Comparison of ENCODE assay signal across 33 cellular contexts in the genomic region with DNA sequence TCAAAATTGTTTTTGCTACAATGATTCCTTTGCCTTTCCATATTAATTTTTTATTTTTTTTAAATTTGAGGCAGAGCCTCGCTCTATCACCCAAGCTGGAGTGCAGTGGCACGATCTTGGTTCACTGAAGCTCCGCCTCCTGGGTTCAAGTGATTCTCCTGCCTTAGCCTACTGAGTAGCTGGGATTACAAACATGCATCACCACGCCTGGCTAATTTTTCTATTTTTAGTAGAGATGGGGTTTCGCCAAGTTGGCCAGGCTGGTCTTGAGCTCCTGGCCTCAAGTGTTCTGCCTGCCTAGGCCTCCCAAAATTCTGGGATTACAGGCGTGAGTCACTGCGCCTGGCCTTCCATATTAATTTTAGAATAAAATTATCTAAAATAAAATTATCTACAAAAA.
"Had no signal": no experiment of that assay in that cellular context is flagged by ENCODE, and none has a peak within 500 bp of the region (broad histone marks: within the 10 kb centered on the region; RNA-seq: fewer than 3 reads in every experiment).

No MANE protein-coding gene starts in this region.

- H3K27ac Mint-ChIP-seq: activated B cell treated with CpG ODN at 0.5 μM for 24 hours; activated CD4-positive, alpha-beta memory T cell treated with anti-CD3 and anti-CD28 coated beads for 36 hours; activated CD4-positive, alpha-beta T cell treated with anti-CD3 and anti-CD28 coated beads, Interleukin-2, amount 10 ng/mL, durations not matched to agents 24 days and 14 days; activated naive CD4-positive, alpha-beta T cell treated with anti-CD3 and anti-CD28 coated beads for 36 hours; activated T-helper 1 cell treated with anti-CD3 and anti-CD28 coated beads, Interleukin-12 subunit alpha, Interleukin-12 subunit beta, Interleukin-2, Interleukin-4 antibody, amounts not matched to agents 30 ng/mL and 10 ng/mL and 1 ng/mL, durations not matched to agents 14 hours and 24 hours and 36 hours; activated T-helper 17 cell treated with anti-CD3 and anti-CD28 coated beads, Interleukin-2, amount 50 U/mL, for 72 hours; brain; T-helper 2 cell treated with Interferon-gamma antibody and Interleukin-4, amounts not matched to agents 5 μg/mL and 100 μg/mL, for 36 hours had no signal

- H3K4me3 Mint-ChIP-seq: activated B cell treated with CpG ODN at 0.5 μM for 24 hours; activated CD4-positive, alpha-beta memory T cell treated with anti-CD3 and anti-CD28 coated beads for 36 hours; activated CD4-positive, alpha-beta T cell treated with anti-CD3 and anti-CD28 coated beads, Interleukin-2, amount 10 ng/mL, durations not matched to agents 24 days and 14 days; activated CD8-positive, alpha-beta T cell treated with anti-CD3 and anti-CD28 coated beads for 36 hours; activated naive CD4-positive, alpha-beta T cell treated with anti-CD3 and anti-CD28 coated beads for 36 hours; activated naive CD8-positive, alpha-beta T cell treated with anti-CD3 and anti-CD28 coated beads for 36 hours; activated T-cell treated with anti-CD3 and anti-CD28 coated beads, Interleukin-2, amount 50 U/mL, for 4 hours; activated T-cell treated with anti-CD3 and anti-CD28 coated beads, Interleukin-2, amount 50 U/mL, for 72 hours; activated T-helper 1 cell treated with anti-CD3 and anti-CD28 coated beads, Interleukin-12 subunit alpha, Interleukin-12 subunit beta, Interleukin-2, Interleukin-4 antibody, amounts not matched to agents 30 ng/mL and 10 ng/mL and 1 ng/mL, durations not matched to agents 14 hours and 24 hours and 36 hours; activated T-helper 17 cell treated with anti-CD3 and anti-CD28 coated beads, Interleukin-2, amount 50 U/mL, for 72 hours; brain; central memory CD8-positive, alpha-beta T cell; T-cell; T-helper 2 cell treated with Interferon-gamma antibody and Interleukin-4, amounts not matched to agents 5 μg/mL and 100 μg/mL, for 36 hours had no signal

- H3K27me3 ChIP-seq: adrenal gland, ascending aorta, cardiac muscle cell had no signal

- H3K4me1 ChIP-seq: adrenal gland, ascending aorta had no signal

- ATAC-seq: activated CD8-positive, alpha-beta T cell treated with anti-CD3 and anti-CD28 coated beads for 36 hours; activated naive CD4-positive, alpha-beta T cell treated with anti-CD3 and anti-CD28 coated beads, Interleukin-2, amount 50 U/mL, for 72 hours; activated T-cell treated with anti-CD3 and anti-CD28 coated beads, Interleukin-2, amount 50 U/mL, for 4 hours; T-cell had no signal

- H3K27me3 Mint-ChIP-seq: activated B cell treated with CpG ODN at 0.5 μM for 24 hours; activated CD4-positive, alpha-beta memory T cell treated with anti-CD3 and anti-CD28 coated beads for 36 hours; activated CD4-positive, alpha-beta T cell treated with anti-CD3 and anti-CD28 coated beads, Interleukin-2, amount 10 ng/mL, durations not matched to agents 24 days and 14 days; activated CD8-positive, alpha-beta T cell treated with anti-CD3 and anti-CD28 coated beads for 36 hours; activated naive CD8-positive, alpha-beta T cell treated with anti-CD3 and anti-CD28 coated beads for 36 hours; activated T-helper 17 cell treated with anti-CD3 and anti-CD28 coated beads, Interleukin-2, amount 50 U/mL, for 72 hours; brain; central memory CD8-positive, alpha-beta T cell; T-cell had no signal

- DNase-seq: activated B cell treated with CpG ODN at 0.5 μM for 24 hours; activated CD4-positive, alpha-beta memory T cell treated with anti-CD3 and anti-CD28 coated beads for 36 hours; activated CD4-positive, alpha-beta T cell treated with anti-CD3 and anti-CD28 coated beads for 4 hours; activated CD4-positive, alpha-beta T cell treated with anti-CD3 and anti-CD28 coated beads, Interleukin-2, amount 10 ng/mL, durations not matched to agents 24 days and 14 days; activated CD4-positive, alpha-beta T cell treated with anti-CD3 and anti-CD28 coated beads, Interleukin-2, amount 50 U/mL, for 1 hour; activated CD4-positive, alpha-beta T cell treated with anti-CD3 and anti-CD28 coated beads, Interleukin-2, amount 50 U/mL, for 4 hours; activated CD4-positive, CD25-positive, alpha-beta regulatory T cell treated with anti-CD3 and anti-CD28 coated beads, Interleukin-2, amount 50 U/mL, for 72 hours; activated CD8-positive, alpha-beta memory T cell treated with anti-CD3 and anti-CD28 coated beads, Interleukin-2, amount 50 U/mL, for 4 hours; activated CD8-positive, alpha-beta T cell treated with anti-CD3 and anti-CD28 coated beads for 36 hours; activated effector memory CD4-positive, alpha-beta T cell treated with anti-CD3 and anti-CD28 coated beads, Interleukin-2, amount 50 U/mL, for 16 hours; activated gamma-delta T cell treated with Interleukin-2 at 50 U/mL for 16 hours; activated naive CD4-positive, alpha-beta T cell; activated naive CD4-positive, alpha-beta T cell treated with anti-CD3 and anti-CD28 coated beads for 36 hours; activated naive CD4-positive, alpha-beta T cell treated with anti-CD3 and anti-CD28 coated beads, Interleukin-2, amount 50 U/mL, for 16 hours; activated naive CD8-positive, alpha-beta T cell treated with anti-CD3 and anti-CD28 coated beads for 36 hours; activated T-cell treated with anti-CD3 and anti-CD28 coated beads for 4 hours; activated T-cell treated with anti-CD3 and anti-CD28 coated beads, Interleukin-2, amount 50 U/mL, for 1 hour; activated T-cell treated with anti-CD3 and anti-CD28 coated beads, Interleukin-2, amount 50 U/mL, for 4 hours; activated T-cell treated with anti-CD3 and anti-CD28 coated beads, Interleukin-2, amount 50 U/mL, for 72 hours; adrenal gland; amniotic stem cell; caudate nucleus; T-cell; T-helper 9 cell had no signal

- H3K9me3 ChIP-seq: adrenal gland, ascending aorta had no signal

- H3K27ac ChIP-seq: adrenal gland, ascending aorta, cardiac muscle cell, VCaP had no signal

- H3K4me3 ChIP-seq: adrenal gland, ascending aorta, cardiac muscle cell had no signal

- H3K36me3 ChIP-seq: adrenal gland, ascending aorta, cardiac muscle cell had no signal
